In genomic region chr2:161245237-161245505, GRCh38 we compare ENCODE assay signal across 2 cellular contexts.
TF ChIP-seq lines count a peak whose summit lies in the region.

No MANE protein-coding gene starts in this region.

TF ChIP-seq in H1, 55 proteins besides CTCF, POLR2A, EP300 and RAD21 (continued from another document):
- no peak for TF ChIP-seq EZH2 (IDR thresholded peaks at IDR 0.05; ENCODE audit: low read depth, low read length, severe bottlenecking)
- TF ChIP-seq CREB1 (IDR thresholded peaks at IDR 0.05) = no peak
- TF ChIP-seq RXRA (IDR thresholded peaks at IDR 0.05; ENCODE audit: insufficient read depth, low read depth, low read length) = no peak
- no peak for TF ChIP-seq KDM4A (IDR thresholded peaks at IDR 0.05; ENCODE audit: low read depth, low read length, severe bottlenecking)
- no peak for TF ChIP-seq JUN (IDR thresholded peaks at IDR 0.05; ENCODE audit: low read depth, low read length)
- no peak for TF ChIP-seq RFX5 (IDR thresholded peaks at IDR 0.05; ENCODE audit: borderline replicate concordance, low read depth, low read length)
- TF ChIP-seq ASH2L (IDR thresholded peaks at IDR 0.05; ENCODE audit: low read length) = no peak
- TF ChIP-seq TAF7 (optimal IDR thresholded peaks at IDR 0.05; ENCODE audit: borderline replicate concordance, low read depth, low read length) = no peak
- TF ChIP-seq GTF2F1 (IDR thresholded peaks at IDR 0.05; ENCODE audit: borderline replicate concordance, low read depth, low read length) = no peak
- TF ChIP-seq CHD2 (IDR thresholded peaks at IDR 0.05; ENCODE audit: low read length) = no peak
- no peak for TF ChIP-seq E2F6 (IDR thresholded peaks at IDR 0.05)
- no peak for TF ChIP-seq CBX8 (IDR thresholded peaks at IDR 0.05; ENCODE audit: borderline replicate concordance, low read depth, low read length)
- TF ChIP-seq USF2 (IDR thresholded peaks at IDR 0.05; ENCODE audit: low read length) = no peak
- TF ChIP-seq BACH1 (IDR thresholded peaks at IDR 0.05; ENCODE audit: low read length) = no peak
- TF ChIP-seq KDM1A (IDR thresholded peaks at IDR 0.05; ENCODE audit: borderline replicate concordance, low read length) = no peak
- TF ChIP-seq TEAD4 (IDR thresholded peaks at IDR 0.05; ENCODE audit: low read depth, low read length) = no peak

TF ChIP-seq in SK-N-SH, 30 proteins besides CTCF, POLR2A, EP300 and RAD21 (continued from another document):
- TF ChIP-seq MAX (IDR thresholded peaks at IDR 0.05; ENCODE audit: low read depth) = no peak
- TF ChIP-seq USF2 (IDR thresholded peaks at IDR 0.05; ENCODE audit: borderline replicate concordance, low read depth, low read length) = no peak
- TF ChIP-seq, protein P1, sequence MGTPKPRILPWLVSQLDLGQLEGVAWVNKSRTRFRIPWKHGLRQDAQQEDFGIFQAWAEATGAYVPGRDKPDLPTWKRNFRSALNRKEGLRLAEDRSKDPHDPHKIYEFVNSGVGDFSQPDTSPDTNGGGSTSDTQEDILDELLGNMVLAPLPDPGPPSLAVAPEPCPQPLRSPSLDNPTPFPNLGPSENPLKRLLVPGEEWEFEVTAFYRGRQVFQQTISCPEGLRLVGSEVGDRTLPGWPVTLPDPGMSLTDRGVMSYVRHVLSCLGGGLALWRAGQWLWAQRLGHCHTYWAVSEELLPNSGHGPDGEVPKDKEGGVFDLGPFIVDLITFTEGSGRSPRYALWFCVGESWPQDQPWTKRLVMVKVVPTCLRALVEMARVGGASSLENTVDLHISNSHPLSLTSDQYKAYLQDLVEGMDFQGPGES (IDR thresholded peaks at IDR 0.05; ENCODE audit: low read depth, low read length) = no peak
- TF ChIP-seq, protein P2, sequence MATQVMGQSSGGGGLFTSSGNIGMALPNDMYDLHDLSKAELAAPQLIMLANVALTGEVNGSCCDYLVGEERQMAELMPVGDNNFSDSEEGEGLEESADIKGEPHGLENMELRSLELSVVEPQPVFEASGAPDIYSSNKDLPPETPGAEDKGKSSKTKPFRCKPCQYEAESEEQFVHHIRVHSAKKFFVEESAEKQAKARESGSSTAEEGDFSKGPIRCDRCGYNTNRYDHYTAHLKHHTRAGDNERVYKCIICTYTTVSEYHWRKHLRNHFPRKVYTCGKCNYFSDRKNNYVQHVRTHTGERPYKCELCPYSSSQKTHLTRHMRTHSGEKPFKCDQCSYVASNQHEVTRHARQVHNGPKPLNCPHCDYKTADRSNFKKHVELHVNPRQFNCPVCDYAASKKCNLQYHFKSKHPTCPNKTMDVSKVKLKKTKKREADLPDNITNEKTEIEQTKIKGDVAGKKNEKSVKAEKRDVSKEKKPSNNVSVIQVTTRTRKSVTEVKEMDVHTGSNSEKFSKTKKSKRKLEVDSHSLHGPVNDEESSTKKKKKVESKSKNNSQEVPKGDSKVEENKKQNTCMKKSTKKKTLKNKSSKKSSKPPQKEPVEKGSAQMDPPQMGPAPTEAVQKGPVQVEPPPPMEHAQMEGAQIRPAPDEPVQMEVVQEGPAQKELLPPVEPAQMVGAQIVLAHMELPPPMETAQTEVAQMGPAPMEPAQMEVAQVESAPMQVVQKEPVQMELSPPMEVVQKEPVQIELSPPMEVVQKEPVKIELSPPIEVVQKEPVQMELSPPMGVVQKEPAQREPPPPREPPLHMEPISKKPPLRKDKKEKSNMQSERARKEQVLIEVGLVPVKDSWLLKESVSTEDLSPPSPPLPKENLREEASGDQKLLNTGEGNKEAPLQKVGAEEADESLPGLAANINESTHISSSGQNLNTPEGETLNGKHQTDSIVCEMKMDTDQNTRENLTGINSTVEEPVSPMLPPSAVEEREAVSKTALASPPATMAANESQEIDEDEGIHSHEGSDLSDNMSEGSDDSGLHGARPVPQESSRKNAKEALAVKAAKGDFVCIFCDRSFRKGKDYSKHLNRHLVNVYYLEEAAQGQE (IDR thresholded peaks at IDR 0.05; ENCODE audit: low read depth, low read length) = no peak
- TF ChIP-seq JUND (IDR thresholded peaks at IDR 0.05) = no peak
- TF ChIP-seq FOXJ3 (CRISPR knock-in tag; IDR thresholded peaks at IDR 0.05) = no peak
- no peak for TF ChIP-seq TCF12 (IDR thresholded peaks at IDR 0.05)
- no peak for TF ChIP-seq USF1 (IDR thresholded peaks at IDR 0.05; ENCODE audit: borderline replicate concordance, low read depth)
- no peak for TF ChIP-seq MXI1 (IDR thresholded peaks at IDR 0.05; ENCODE audit: low read depth, low read length)
- no peak for TF ChIP-seq NFIC (IDR thresholded peaks at IDR 0.05; ENCODE audit: borderline replicate concordance)
- TF ChIP-seq, protein P3, sequence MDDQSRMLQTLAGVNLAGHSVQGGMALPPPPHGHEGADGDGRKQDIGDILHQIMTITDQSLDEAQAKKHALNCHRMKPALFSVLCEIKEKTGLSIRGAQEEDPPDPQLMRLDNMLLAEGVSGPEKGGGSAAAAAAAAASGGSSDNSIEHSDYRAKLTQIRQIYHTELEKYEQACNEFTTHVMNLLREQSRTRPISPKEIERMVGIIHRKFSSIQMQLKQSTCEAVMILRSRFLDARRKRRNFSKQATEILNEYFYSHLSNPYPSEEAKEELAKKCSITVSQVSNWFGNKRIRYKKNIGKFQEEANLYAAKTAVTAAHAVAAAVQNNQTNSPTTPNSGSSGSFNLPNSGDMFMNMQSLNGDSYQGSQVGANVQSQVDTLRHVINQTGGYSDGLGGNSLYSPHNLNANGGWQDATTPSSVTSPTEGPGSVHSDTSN (IDR thresholded peaks at IDR 0.05) = no peak
- no peak for TF ChIP-seq MEF2A (IDR thresholded peaks at IDR 0.05; ENCODE audit: borderline replicate concordance, low read depth)
- no peak for TF ChIP-seq SMC3 (IDR thresholded peaks at IDR 0.05; ENCODE audit: low read depth, low read length)
- no peak for TF ChIP-seq RXRA (IDR thresholded peaks at IDR 0.05; ENCODE audit: borderline replicate concordance, low read depth)
- no peak for TF ChIP-seq GABPA (IDR thresholded peaks at IDR 0.05; ENCODE audit: low read depth)
